ENCODE assay signal across 1 cellular context in genomic region chr17:2029911-2030778, GRCh38.
TF ChIP-seq lines count a peak whose summit lies in the region.

DPH1 (plus strand) TSS chr17:2030153; CDS start chr17:2030170, 17 bp downstream.

TF ChIP-seq in HepG2, 621 proteins besides CTCF, POLR2A, EP300 and RAD21 (continued from another document and continues in another):
- TF ChIP-seq AKNA (CRISPR knock-in tag; IDR thresholded peaks at IDR 0.05; ENCODE audit: borderline replicate concordance) (peak; percentile 50; the same call in 1 of the 2 replicates), ARHGAP35 (CRISPR knock-in tag; IDR thresholded peaks at IDR 0.05; ENCODE audit: borderline replicate concordance) (0 out of 2 replicates have a peak, but pooled peaks have one; percentile 61), ZSCAN30 (CRISPR knock-in tag; IDR thresholded peaks at IDR 0.05) (no peak), KDM4B (CRISPR knock-in tag; IDR thresholded peaks at IDR 0.05) (peak; percentile 59), MED13 (CRISPR knock-in tag; IDR thresholded peaks at IDR 0.05) (0 out of 2 replicates have a peak, but pooled peaks have one; percentile 54), ZNF256 (CRISPR knock-in tag; conservative IDR thresholded peaks at IDR 0.05) (0 out of 2 replicates have a peak, but pooled peaks have one; percentile 28), ZNF749 (CRISPR knock-in tag; IDR thresholded peaks at IDR 0.05; ENCODE audit: borderline replicate concordance) (peak; percentile 77; the same call in 1 of the 2 replicates), HHEX (CRISPR knock-in tag; IDR thresholded peaks at IDR 0.05) (no peak), MTA1 (CRISPR knock-in tag; IDR thresholded peaks at IDR 0.05; ENCODE audit: borderline replicate concordance) (peak; percentile 59; the same call in 1 of the 2 replicates), ATAD3A (CRISPR knock-in tag; IDR thresholded peaks at IDR 0.05) (no peak), RARG (CRISPR knock-in tag; IDR thresholded peaks at IDR 0.05; ENCODE audit: low read depth) (no peak), ZBTB7A (CRISPR knock-in tag; IDR thresholded peaks at IDR 0.05) (0 out of 2 replicates have a peak, but pooled peaks have one; percentile 29), MBNL3 (CRISPR knock-in tag; conservative IDR thresholded peaks at IDR 0.05) (no peak), ZNF589 (CRISPR knock-in tag; conservative IDR thresholded peaks at IDR 0.05) (peak; percentile 74; the same call in 1 of the 2 replicates), IKZF4 (CRISPR knock-in tag; IDR thresholded peaks at IDR 0.05; ENCODE audit: borderline replicate concordance, low read depth, not compliant biosample characterization) (no peak), CCDC6 (CRISPR knock-in tag; IDR thresholded peaks at IDR 0.05) (0 out of 2 replicates have a peak, but pooled peaks have one; percentile 39), ZNF891 (CRISPR knock-in tag; IDR thresholded peaks at IDR 0.05) (peak; percentile 70; the same call in 1 of the 2 replicates), ZNF552 (CRISPR knock-in tag; IDR thresholded peaks at IDR 0.05; ENCODE audit: borderline replicate concordance) (0 out of 2 replicates have a peak, but pooled peaks have one; percentile 76), SALL1 (CRISPR knock-in tag; IDR thresholded peaks at IDR 0.05) (peak; percentile 55; the same call in 1 of the 2 replicates), SP4 (CRISPR knock-in tag; IDR thresholded peaks at IDR 0.05) (peak; percentile 91), MTF1 (CRISPR knock-in tag; IDR thresholded peaks at IDR 0.05) (no peak), ZNF800 (CRISPR knock-in tag; IDR thresholded peaks at IDR 0.05) (no peak), TFDP2 (CRISPR knock-in tag; IDR thresholded peaks at IDR 0.05) (0 out of 2 replicates have a peak, but pooled peaks have one; percentile 31), RBAK (CRISPR knock-in tag; IDR thresholded peaks at IDR 0.05) (no peak), ZEB1 (IDR thresholded peaks at IDR 0.05; ENCODE audit: insufficient replicate concordance, low read depth) (no peak), ZNF350 (CRISPR knock-in tag; IDR thresholded peaks at IDR 0.05; ENCODE audit: borderline replicate concordance, low read depth) (peak; percentile 85; the same call in 1 of the 2 replicates), KLF6 (CRISPR knock-in tag; IDR thresholded peaks at IDR 0.05) (peak; percentile 76; the same call in 1 of the 2 replicates), SMYD3 (CRISPR knock-in tag; IDR thresholded peaks at IDR 0.05) (no peak), CAMTA2 (CRISPR knock-in tag; IDR thresholded peaks at IDR 0.05; ENCODE audit: borderline replicate concordance) (no peak; the same call in 1 of the 2 replicates), RAD51 (IDR thresholded peaks at IDR 0.05; ENCODE audit: borderline replicate concordance) (peak; percentile 14; the same call in 1 of the 2 replicates), ZNF558 (CRISPR knock-in tag; IDR thresholded peaks at IDR 0.05; ENCODE audit: borderline replicate concordance) (0 out of 2 replicates have a peak, but pooled peaks have one; percentile 72), PHF20 (CRISPR knock-in tag; IDR thresholded peaks at IDR 0.05) (peak; percentile 77; the same call in 1 of the 2 replicates), KDM6A (CRISPR knock-in tag; IDR thresholded peaks at IDR 0.05; ENCODE audit: low read depth) (0 out of 2 replicates have a peak, but pooled peaks have one; percentile 21), ZNF557 (CRISPR knock-in tag; IDR thresholded peaks at IDR 0.05) (no peak), ZNF567 (CRISPR knock-in tag; IDR thresholded peaks at IDR 0.05; ENCODE audit: borderline replicate concordance) (peak; percentile 25; the same call in 1 of the 2 replicates), RBFOX2 (IDR thresholded peaks at IDR 0.05; ENCODE audit: low read depth, low read length) (peak; percentile 91), SP5 (CRISPR knock-in tag; IDR thresholded peaks at IDR 0.05; ENCODE audit: borderline replicate concordance, low read depth) (peak; percentile 80), ZNF614 (CRISPR knock-in tag; IDR thresholded peaks at IDR 0.05; ENCODE audit: borderline replicate concordance) (peak; percentile 23; the same call in 1 of the 2 replicates), POLR2G (IDR thresholded peaks at IDR 0.05; ENCODE audit: low read depth, low read length) (peak; percentile 79), ZKSCAN1 (IDR thresholded peaks at IDR 0.05; ENCODE audit: low read length) (no peak), GZF1 (CRISPR knock-in tag; IDR thresholded peaks at IDR 0.05) (no peak), ZFYVE20 (CRISPR knock-in tag; IDR thresholded peaks at IDR 0.05; ENCODE audit: borderline replicate concordance, low read depth) (no peak), ZNF761 (CRISPR knock-in tag; conservative IDR thresholded peaks at IDR 0.05) (no peak), HCFC1 (IDR thresholded peaks at IDR 0.05; ENCODE audit: low read depth, low read length) (peak; percentile 66), FOXC1 (CRISPR knock-in tag; IDR thresholded peaks at IDR 0.05; ENCODE audit: borderline replicate concordance) (peak; percentile 73; the same call in 1 of the 2 replicates), GLI4 (CRISPR knock-in tag; IDR thresholded peaks at IDR 0.05; ENCODE audit: borderline replicate concordance) (peak; percentile 60; the same call in 1 of the 2 replicates), SP2 (CRISPR knock-in tag; IDR thresholded peaks at IDR 0.05) (peak; percentile 44; the same call in 1 of the 2 replicates), ZNF672 (CRISPR knock-in tag; IDR thresholded peaks at IDR 0.05) (no peak), CREBL2 (CRISPR knock-in tag; IDR thresholded peaks at IDR 0.05; ENCODE audit: borderline replicate concordance) (no peak), ISL2 (CRISPR knock-in tag; IDR thresholded peaks at IDR 0.05) (peak; percentile 67), TEAD2 (CRISPR knock-in tag; IDR thresholded peaks at IDR 0.05) (peak; percentile 29; the same call in 1 of the 2 replicates)
- TF ChIP-seq, protein P1, sequence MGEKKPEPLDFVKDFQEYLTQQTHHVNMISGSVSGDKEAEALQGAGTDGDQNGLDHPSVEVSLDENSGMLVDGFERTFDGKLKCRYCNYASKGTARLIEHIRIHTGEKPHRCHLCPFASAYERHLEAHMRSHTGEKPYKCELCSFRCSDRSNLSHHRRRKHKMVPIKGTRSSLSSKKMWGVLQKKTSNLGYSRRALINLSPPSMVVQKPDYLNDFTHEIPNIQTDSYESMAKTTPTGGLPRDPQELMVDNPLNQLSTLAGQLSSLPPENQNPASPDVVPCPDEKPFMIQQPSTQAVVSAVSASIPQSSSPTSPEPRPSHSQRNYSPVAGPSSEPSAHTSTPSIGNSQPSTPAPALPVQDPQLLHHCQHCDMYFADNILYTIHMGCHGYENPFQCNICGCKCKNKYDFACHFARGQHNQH (CRISPR knock-in tag; IDR thresholded peaks at IDR 0.05), result peak; percentile 76; the same call in 1 of the 2 replicates
- TF ChIP-seq, protein P2, sequence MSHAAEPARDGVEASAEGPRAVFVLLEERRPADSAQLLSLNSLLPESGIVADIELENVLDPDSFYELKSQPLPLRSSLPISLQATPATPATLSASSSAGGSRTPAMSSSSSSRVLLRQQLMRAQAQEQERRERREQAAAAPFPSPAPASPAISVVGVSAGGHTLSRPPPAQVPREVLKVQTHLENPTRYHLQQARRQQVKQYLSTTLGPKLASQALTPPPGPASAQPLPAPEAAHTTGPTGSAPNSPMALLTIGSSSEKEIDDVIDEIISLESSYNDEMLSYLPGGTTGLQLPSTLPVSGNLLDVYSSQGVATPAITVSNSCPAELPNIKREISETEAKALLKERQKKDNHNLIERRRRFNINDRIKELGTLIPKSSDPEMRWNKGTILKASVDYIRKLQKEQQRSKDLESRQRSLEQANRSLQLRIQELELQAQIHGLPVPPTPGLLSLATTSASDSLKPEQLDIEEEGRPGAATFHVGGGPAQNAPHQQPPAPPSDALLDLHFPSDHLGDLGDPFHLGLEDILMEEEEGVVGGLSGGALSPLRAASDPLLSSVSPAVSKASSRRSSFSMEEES (CRISPR knock-in tag; IDR thresholded peaks at IDR 0.05), result peak; percentile 78
- TF ChIP-seq, protein P3, sequence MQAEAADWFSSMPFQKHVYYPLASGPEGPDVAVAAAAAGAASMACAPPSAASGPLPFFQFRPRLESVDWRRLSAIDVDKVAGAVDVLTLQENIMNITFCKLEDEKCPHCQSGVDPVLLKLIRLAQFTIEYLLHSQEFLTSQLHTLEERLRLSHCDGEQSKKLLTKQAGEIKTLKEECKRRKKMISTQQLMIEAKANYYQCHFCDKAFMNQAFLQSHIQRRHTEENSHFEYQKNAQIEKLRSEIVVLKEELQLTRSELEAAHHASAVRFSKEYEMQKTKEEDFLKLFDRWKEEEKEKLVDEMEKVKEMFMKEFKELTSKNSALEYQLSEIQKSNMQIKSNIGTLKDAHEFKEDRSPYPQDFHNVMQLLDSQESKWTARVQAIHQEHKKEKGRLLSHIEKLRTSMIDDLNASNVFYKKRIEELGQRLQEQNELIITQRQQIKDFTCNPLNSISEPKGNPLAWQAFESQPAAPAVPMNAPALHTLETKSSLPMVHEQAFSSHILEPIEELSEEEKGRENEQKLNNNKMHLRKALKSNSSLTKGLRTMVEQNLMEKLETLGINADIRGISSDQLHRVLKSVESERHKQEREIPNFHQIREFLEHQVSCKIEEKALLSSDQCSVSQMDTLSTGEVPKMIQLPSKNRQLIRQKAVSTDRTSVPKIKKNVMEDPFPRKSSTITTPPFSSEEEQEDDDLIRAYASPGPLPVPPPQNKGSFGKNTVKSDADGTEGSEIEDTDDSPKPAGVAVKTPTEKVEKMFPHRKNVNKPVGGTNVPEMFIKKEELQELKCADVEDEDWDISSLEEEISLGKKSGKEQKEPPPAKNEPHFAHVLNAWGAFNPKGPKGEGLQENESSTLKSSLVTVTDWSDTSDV (CRISPR knock-in tag; IDR thresholded peaks at IDR 0.05), result no peak
